7 cellular contexts compared by ENCODE assay signal in the genomic region with DNA sequence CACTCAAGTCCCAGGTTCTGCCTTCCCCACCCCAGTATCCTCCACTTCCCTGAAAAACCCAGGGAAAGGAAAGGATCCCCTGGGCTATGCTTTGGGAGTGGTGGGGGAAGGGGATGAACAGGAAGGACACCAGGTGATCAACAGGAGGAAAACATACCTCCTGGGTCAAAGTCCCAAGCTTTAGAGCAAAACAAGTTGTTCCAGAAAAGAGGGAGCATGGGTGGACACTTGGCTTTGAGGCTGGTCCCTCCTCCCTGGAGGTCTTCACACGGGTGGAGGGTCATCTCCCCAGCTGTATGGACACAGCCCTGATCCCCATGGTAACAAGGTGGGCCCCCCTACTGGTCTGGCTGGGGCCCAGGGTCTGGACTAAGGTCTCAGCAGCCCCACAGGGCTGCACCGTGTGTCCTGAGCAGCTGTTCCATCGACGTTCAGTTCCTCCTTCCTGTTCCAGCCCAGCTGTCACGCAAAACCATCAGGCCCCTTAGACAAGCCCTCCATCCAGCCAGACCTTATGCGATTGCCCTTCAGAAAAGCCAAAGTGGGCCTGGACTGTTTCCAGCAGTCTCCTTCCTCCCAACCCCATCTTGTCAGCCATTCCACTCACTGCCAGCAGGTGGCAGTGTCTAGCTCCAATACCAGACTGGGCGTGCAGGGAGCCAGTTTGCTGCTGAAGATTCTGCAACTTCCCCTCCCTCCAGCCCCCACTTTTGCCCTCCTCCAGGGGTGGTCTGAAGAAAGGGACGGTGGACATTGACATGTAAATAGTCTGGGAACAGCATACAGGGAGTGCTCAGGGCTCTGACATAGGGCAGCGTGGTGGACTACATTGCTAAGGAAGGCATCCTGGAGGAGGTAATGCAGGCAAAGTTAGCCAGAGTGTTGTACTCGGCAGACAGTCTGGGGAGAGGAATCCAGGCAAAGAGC. TPM values are rescaled to one million over a fixed set of nuclear protein-coding genes. Genes with fewer than 3 reads are reported as not detected.
A peak's percentile ranks its signal among the peaks of the same experiment; 100 is the strongest.
DNase-seq lines count a peak whose midpoint lies in the region; ATAC-seq and TF ChIP-seq lines count a peak whose summit lies in the region.

No MANE protein-coding gene starts in this region.

- no peaks in the 10 kb centered on the region for H3K79me1 ChIP-seq in mesenchymal stem cell (replicated peaks; ENCODE audit: low read length, poor library complexity, severe bottlenecking)

- no peak overlapping the region for H3K4ac ChIP-seq in mesenchymal stem cell (ENCODE audit: low read depth in 1 of 2, low read length in 2 of 2)

- peak overlapping the region; percentile 46 for H2BK5ac ChIP-seq in mesenchymal stem cell (ENCODE audit: low read depth, low read length, poor library complexity, severe bottlenecking)

- H3K4me1 ChIP-seq in mesenchymal stem cell (ENCODE audit: control insufficient read depth, insufficient read depth, low read depth, low read length) = peaks cover 31% of the 10 kb centered on the region

- POLR2A ChIA-PET in activated CD8-positive, alpha-beta T cell treated with anti-CD3 and anti-CD28 coated beads for 36 hours (lab: Charles Lee) = interaction anchor here (1.1 kb wide), 1 partner anchor 13 kb away, joined by 4 read pairs; no protein-coding TSS in a partner anchor

- H3K4me3 ChIP-seq in GM12875 (ENCODE audit: low read depth, low read length) = no peak overlapping the region
- no peak overlapping the region for H3K4me3 ChIP-seq in mesenchymal stem cell (ENCODE audit: insufficient read depth in 1 of 2, low read depth in 1 of 2, low read length in 2 of 2)

- DNase-seq in NCI-H82 (lab: John Stamatoyannopoulos, UW) = peak; percentile 86
- peak; percentile 79 for DNase-seq in activated CD8-positive, alpha-beta T cell treated with anti-CD3 and anti-CD28 coated beads for 36 hours
- peak; percentile 35 for DNase-seq in effector CD8-positive, alpha-beta T cell (lab: John Stamatoyannopoulos, UW)
- peak; percentile 66 for DNase-seq in mesenchymal stem cell
- DNase-seq in stimulated activated CD8-positive, alpha-beta memory T cell treated with anti-CD3 and anti-CD28 coated beads, Interleukin-15, amount 100 ng/mL, for 4 hours (ENCODE audit: low read depth in 2 of 2) = peak; percentile 30 to 35

- H3K27ac Mint-ChIP-seq in activated CD8-positive, alpha-beta T cell treated with anti-CD3 and anti-CD28 coated beads for 36 hours = no peak overlapping the region

- intact Hi-C loops in activated CD8-positive, alpha-beta T cell treated with anti-CD3 and anti-CD28 coated beads for 36 hours (cut with micrococcal nuclease) = no loop called here

- H2AK5ac ChIP-seq in mesenchymal stem cell (ENCODE audit: low read length, severe bottlenecking) = peak overlapping the region; percentile 95

- H3K36me3 ChIP-seq in mesenchymal stem cell (ENCODE audit: control insufficient read depth in 1 of 2, insufficient read depth in 2 of 2, low read depth in 1 of 2, low read length in 2 of 2) = no peaks in the 10 kb centered on the region

- CTCF ChIA-PET in activated CD8-positive, alpha-beta T cell treated with anti-CD3 and anti-CD28 coated beads for 36 hours (lab: Charles Lee) = interaction anchor here (0.6 to 6.9 kb wide), 38 partner anchors 8 to 534 kb away, joined by 3 to 86 read pairs (median 5); a partner anchor contains a TSS

- H2BK120ac ChIP-seq in mesenchymal stem cell (ENCODE audit: low read depth, low read length) = no peak overlapping the region

- H3K9me3 Mint-ChIP-seq in activated CD8-positive, alpha-beta T cell treated with anti-CD3 and anti-CD28 coated beads for 36 hours = no peaks in the 10 kb centered on the region

- peak; percentile 94 for TF ChIP-seq CTCF in GM12875 (IDR thresholded peaks at IDR 0.05; ENCODE audit: borderline replicate concordance, insufficient read depth, low read depth, low read length)
- peak; percentile 90 for TF ChIP-seq CTCF in activated CD8-positive, alpha-beta T cell treated with anti-CD3 and anti-CD28 coated beads for 36 hours (IDR thresholded peaks at IDR 0.05)

- H4K8ac ChIP-seq in mesenchymal stem cell (ENCODE audit: low read length) = no peak overlapping the region

- ATAC-seq in HG03159 (IDR thresholded peaks at IDR 0.05; ENCODE audit: unreplicated experiment) = peak; percentile 67
- peak; percentile 94 for ATAC-seq in activated CD8-positive, alpha-beta T cell treated with anti-CD3 and anti-CD28 coated beads for 36 hours

- WGBS in mesenchymal stem cell = 13% methylated on average over 9 of the region's 10 CpGs

- H3K27ac ChIP-seq in mesenchymal stem cell (ENCODE audit: low read length, poor library complexity, severe bottlenecking) = peak overlapping the region; percentile 96

- peaks cover 0 to 24% of the 10 kb centered on the region in 2 experiments for H3K27me3 ChIP-seq in mesenchymal stem cell (ENCODE audit: control insufficient read depth in 1 of 2, insufficient read depth in 1 of 2, low read length in 2 of 2)

- H3K36me3 Mint-ChIP-seq in activated CD8-positive, alpha-beta T cell treated with anti-CD3 and anti-CD28 coated beads for 36 hours (ENCODE audit: low read depth) = no peaks in the 10 kb centered on the region

- H3K4me3 Mint-ChIP-seq in activated CD8-positive, alpha-beta T cell treated with anti-CD3 and anti-CD28 coated beads for 36 hours = no peak overlapping the region

- no peak overlapping the region for H3K4me2 ChIP-seq in mesenchymal stem cell (ENCODE audit: low read length, poor library complexity, severe bottlenecking)

- no peaks in the 10 kb centered on the region for H3K9me3 ChIP-seq in mesenchymal stem cell (ENCODE audit: control insufficient read depth, low read length)

- no peak overlapping the region for H4K91ac ChIP-seq in mesenchymal stem cell (ENCODE audit: low read length)

- H2AFZ ChIP-seq in mesenchymal stem cell (ENCODE audit: low read depth, low read length) = peak overlapping the region; percentile 5

- H2BK15ac ChIP-seq in mesenchymal stem cell (ENCODE audit: low read depth, poor library complexity, severe bottlenecking) = no peak overlapping the region

- H3K27me3 Mint-ChIP-seq in activated CD8-positive, alpha-beta T cell treated with anti-CD3 and anti-CD28 coated beads for 36 hours = peaks cover 3% of the 10 kb centered on the region

- H3K9ac ChIP-seq in mesenchymal stem cell (ENCODE audit: low read length) = peak overlapping the region; percentile 22

- no peak overlapping the region for H3K18ac ChIP-seq in mesenchymal stem cell (ENCODE audit: low read depth in 1 of 2, low read length in 2 of 2)

- H3K23ac ChIP-seq in mesenchymal stem cell (ENCODE audit: low read length in 2 of 2) = no peak overlapping the region

- no peak overlapping the region for H3K14ac ChIP-seq in mesenchymal stem cell (ENCODE audit: low read length in 2 of 2)

- H3K4me1 Mint-ChIP-seq in activated CD8-positive, alpha-beta T cell treated with anti-CD3 and anti-CD28 coated beads for 36 hours (ENCODE audit: low read depth) = no peaks in the 10 kb centered on the region

- no peak overlapping the region for H2BK12ac ChIP-seq in mesenchymal stem cell (ENCODE audit: low read length in 2 of 2)

RNA-seq across cellular contexts. Expression of a gene that starts 2.9 kb away (rescaled TPM):
- total RNA-seq in activated CD8-positive, alpha-beta T cell treated with anti-CD3 and anti-CD28 coated beads for 36 hours = not detected
- polyA plus RNA-seq in mesenchymal stem cell (2013, experiment 1 of 2) = not detected
- not detected for polyA plus RNA-seq in mesenchymal stem cell (2013, experiment 2 of 2)

RNA-seq across cellular contexts. Expression of a gene that starts 39.3 kb away (rescaled TPM):
- not detected for total RNA-seq in activated CD8-positive, alpha-beta T cell treated with anti-CD3 and anti-CD28 coated beads for 36 hours
- polyA plus RNA-seq in mesenchymal stem cell (2013, experiment 1 of 2) = not detected
- not detected for polyA plus RNA-seq in mesenchymal stem cell (2013, experiment 2 of 2)

RNA-seq across cellular contexts. Expression of a gene that starts 55.5 kb away (rescaled TPM):
- not detected for total RNA-seq in activated CD8-positive, alpha-beta T cell treated with anti-CD3 and anti-CD28 coated beads for 36 hours
- polyA plus RNA-seq in mesenchymal stem cell (2013, experiment 1 of 2) = not detected
- polyA plus RNA-seq in mesenchymal stem cell (2013, experiment 2 of 2) = not detected

Comparison
In these comparisons a context has a peak if more than half of its experiments do, and no peak if none do; other contexts are left out.
1. DNase-seq: peak in every context shown above with its lines; median percentile 86 in NCI-H82; 79 in activated CD8-positive, alpha-beta T cell treated with anti-CD3 and anti-CD28 coated beads for 36 hours; 66 in mesenchymal stem cell; 35 in effector CD8-positive, alpha-beta T cell; 32 in stimulated activated CD8-positive, alpha-beta memory T cell treated with anti-CD3 and anti-CD28 coated beads, Interleukin-15, amount 100 ng/mL, for 4 hours.